Comparison of ENCODE assay signal across 8 cellular contexts in genomic region chr14:74038015-74038859, GRCh38. TPM values are rescaled to one million over a fixed set of nuclear protein-coding genes. Genes with fewer than 3 reads are reported as not detected.
DNase-seq lines count a peak whose midpoint lies in the region; ATAC-seq and TF ChIP-seq lines count a peak whose summit lies in the region.

No MANE protein-coding gene starts in this region.

- H3K9me3 Mint-ChIP-seq in Calu3 (ENCODE audit: low read depth, unreplicated experiment) (no peaks in the 10 kb centered on the region), MCF 10A (ENCODE audit: unreplicated experiment) (no peaks in the 10 kb centered on the region)

- WGBS in liver = 63% methylated on average over 3 of the region's 3 CpGs

- H3K27me3 Mint-ChIP-seq in Calu3 (ENCODE audit: unreplicated experiment) (no peaks in the 10 kb centered on the region), MCF 10A (ENCODE audit: insufficient read depth, unreplicated experiment) (no peaks in the 10 kb centered on the region)

- H3K27ac ChIP-seq in HEK293 (ENCODE audit: extremely low read depth, low read depth, low read length) (no peak overlapping the region), liver (ENCODE audit: low read depth in 1 of 2, low read length in 2 of 2) (no peak overlapping the region)

- no peak overlapping the region for H3K27ac Mint-ChIP-seq in Calu3 (ENCODE audit: unreplicated experiment)
- H3K27ac Mint-ChIP-seq in MCF 10A (ENCODE audit: low read depth, unreplicated experiment) = no peak overlapping the region

- BruUV-seq in Calu3 (replicated peaks; lab: Mats Ljungman, UMichigan) (no TSS peak), MCF 10A (replicated peaks; lab: Mats Ljungman, UMichigan) (no TSS peak)

- TF ChIP-seq RAD21 in liver (IDR thresholded peaks at IDR 0.05) = peak; percentile 87 to 88

- H3K4me1 Mint-ChIP-seq in Calu3 (ENCODE audit: low read depth, unreplicated experiment) (no peaks in the 10 kb centered on the region), MCF 10A (ENCODE audit: insufficient read depth, unreplicated experiment) (no peaks in the 10 kb centered on the region)

- no peak overlapping the region for H3K4me3 Mint-ChIP-seq in Calu3 (ENCODE audit: low read depth, unreplicated experiment)
- no peak overlapping the region for H3K4me3 Mint-ChIP-seq in MCF 10A (ENCODE audit: unreplicated experiment)

- H3K9ac ChIP-seq in liver (ENCODE audit: low read depth in 1 of 2, low read length in 2 of 2) = no peak overlapping the region

- H3K4me3 ChIP-seq in HEK293 (ENCODE audit: low read depth, low read length) = no peak overlapping the region
- H3K4me3 ChIP-seq in liver (ENCODE audit: low read depth in 1 of 3, low read length in 3 of 3) = no peak overlapping the region

- no peaks in the 10 kb centered on the region for H3K36me3 Mint-ChIP-seq in Calu3 (ENCODE audit: insufficient read depth, unreplicated experiment)
- H3K36me3 Mint-ChIP-seq in MCF 10A (ENCODE audit: insufficient read depth, unreplicated experiment) = no peaks in the 10 kb centered on the region

- CTCF ChIA-PET in Calu3 (lab: Charles Lee) = interaction anchor here (0.6 kb wide), 1 partner anchor 346 kb away, joined by 3 read pairs; no protein-coding TSS in a partner anchor
- CTCF ChIA-PET in HEK293 (lab: Yijun Ruan, JAX) = interaction anchor here (0.6 to 1.5 kb wide), 5 partner anchors 11 to 213 kb away, joined by 3 to 5 read pairs (median 4); no protein-coding TSS in a partner anchor
- CTCF ChIA-PET in MCF 10A (lab: Yijun Ruan, JAX) = interaction anchor here (0.8 to 1.1 kb wide), 5 partner anchors 10 to 325 kb away, joined by 3 to 5 read pairs (median 3); no protein-coding TSS in a partner anchor

- TF ChIP-seq CTCF in Calu3 (IDR thresholded peaks at IDR 0.05; ENCODE audit: unreplicated experiment) = peak; percentile 40
- TF ChIP-seq CTCF in HEK293 (tag by site-specific recombination; IDR thresholded peaks at IDR 0.05) = no peak
- TF ChIP-seq CTCF in MCF 10A (IDR thresholded peaks at IDR 0.05; ENCODE audit: unreplicated experiment) = peak; percentile 76
- peak; percentile 61 for TF ChIP-seq CTCF in liver (IDR thresholded peaks at IDR 0.05; ENCODE audit: low read depth, low read length, missing input control)

- ATAC-seq in GM19328 (IDR thresholded peaks at IDR 0.05; ENCODE audit: unreplicated experiment) = no peak

- H3K36me3 ChIP-seq in HEK293 (ENCODE audit: control insufficient read depth in 2 of 2, insufficient read depth in 1 of 2, low read length in 2 of 2) = no peaks in the 10 kb centered on the region
- H3K36me3 ChIP-seq in liver (ENCODE audit: control insufficient read depth in 4 of 4, insufficient read depth in 3 of 4, low read depth in 1 of 4, low read length in 3 of 4) = no peaks in the 10 kb centered on the region

- H3K4me1 ChIP-seq in HEK293 (ENCODE audit: control insufficient read depth, insufficient read depth, low read length) (no peaks in the 10 kb centered on the region), liver (ENCODE audit: control insufficient read depth in 4 of 4, insufficient read depth in 4 of 4, low read length in 3 of 4) (no peaks in the 10 kb centered on the region)

- DNase-seq in Calu3 = peak; percentile 21
- DNase-seq in NCI-H82 (lab: John Stamatoyannopoulos, UW) = peak; percentile 61
- peak; percentile 65 for DNase-seq in MCF 10A (ENCODE audit: unreplicated experiment)
- no peak for DNase-seq in stimulated activated CD4-positive, alpha-beta T cell treated with anti-CD3 and anti-CD28 coated beads, Interleukin-2, amount 100 ng/mL, for 48 hours
- DNase-seq in activated CD4-positive, alpha-beta T cell treated with anti-CD3 and anti-CD28 coated beads, Interleukin-2, amount 50 U/mL, for 1 hour = no peak

- H3K9me3 ChIP-seq in HEK293 (ENCODE audit: control insufficient read depth, insufficient read depth, low read depth, low read length) = no peaks in the 10 kb centered on the region
- no peaks in the 10 kb centered on the region for H3K9me3 ChIP-seq in liver (ENCODE audit: control insufficient read depth in 4 of 4, low read length in 3 of 4)

- no peaks in the 10 kb centered on the region for H3K27me3 ChIP-seq in liver (ENCODE audit: control insufficient read depth in 4 of 4, insufficient read depth in 4 of 4, low read length in 3 of 4)

- POLR2A ChIA-PET in HEK293 (lab: Yijun Ruan, JAX) = no interaction called here
- POLR2A ChIA-PET in MCF 10A (lab: Yijun Ruan, JAX) = no interaction called here

- intact Hi-C loops in Calu3 (cut with micrococcal nuclease; ENCODE audit: unreplicated experiment) = loop anchor here (10.0 kb wide), 1 partner anchor 153 kb away; the partner anchor contains the start of gene ZNF410
- intact Hi-C loops in MCF 10A (cut with micrococcal nuclease) = loop anchor here (2.0 to 5.0 kb wide), 3 partner anchors 86 to 531 kb away; partner anchors contain the start of genes COQ6 and FAM161B

TF ChIP-seq in HEK293, 187 proteins besides CTCF, POLR2A, EP300 and RAD21:
- TF ChIP-seq ZNF391 (tag by site-specific recombination; IDR thresholded peaks at IDR 0.05; ENCODE audit: borderline replicate concordance, low read depth) (no peak), ZNF654 (tag by site-specific recombination; IDR thresholded peaks at IDR 0.05; ENCODE audit: low read depth) (peak; percentile 74)

TF ChIP-seq in liver, 16 proteins besides CTCF, POLR2A, EP300 and RAD21:
- TF ChIP-seq JUND (IDR thresholded peaks at IDR 0.05) (no peak), REST (IDR thresholded peaks at IDR 0.05) (no peak), YY1 (IDR thresholded peaks at IDR 0.05) (no peak), GABPA (IDR thresholded peaks at IDR 0.05 in 1 of 2, conservative IDR thresholded peaks at IDR 0.05 in 1 of 2) (no peak), FOXA2 (IDR thresholded peaks at IDR 0.05) (no peak), FOXA1 (IDR thresholded peaks at IDR 0.05) (no peak), RXRA (IDR thresholded peaks at IDR 0.05) (no peak)

RNA-seq across cellular contexts. Expression of gene BBOF1, which starts 19.1 kb away (rescaled TPM):
- total RNA-seq in Calu3 (2022) (1.3 and 1.8 TPM in 2 replicates), MCF 10A (2022) (2.0 and 4.2 TPM in 2 replicates), liver (1 to 10 TPM; 2.4 to 2.8 TPM)
- 1 to 10 TPM; 1.0 to 1.8 TPM for polyA plus RNA-seq in liver

RNA-seq across cellular contexts. Expression of gene ENTPD5, which starts 19.1 kb away (rescaled TPM):
- 10.0 and 10.5 TPM in 2 replicates for total RNA-seq in Calu3 (2022)
- 13.9 and 15.8 TPM in 2 replicates for total RNA-seq in MCF 10A (2022)
- total RNA-seq in liver = 100 to 1,000 TPM in 1 of 2 donors, 10 to 100 TPM in 1; 38.1 to 276 TPM
- 10 to 100 TPM; 53.4 to 99.5 TPM for polyA plus RNA-seq in liver

RNA-seq across cellular contexts. Expression of gene ALDH6A1, which starts 46.0 kb away (rescaled TPM):
- 17.2 and 19.6 TPM in 2 replicates for total RNA-seq in Calu3 (2022)
- total RNA-seq in MCF 10A (2022) = 22.4 and 28.9 TPM in 2 replicates
- 100 to 1,000 TPM; 157 to 183 TPM for total RNA-seq in liver
- polyA plus RNA-seq in liver = 100 to 1,000 TPM; 114 to 153 TPM

RNA-seq across cellular contexts. Expression of gene LIN52, which starts 46.5 kb away (rescaled TPM):
- total RNA-seq in Calu3 (2022) (9.1 and 11.2 TPM in 2 replicates), MCF 10A (2022) (8.7 and 9.5 TPM in 2 replicates), liver (1 to 10 TPM; 6.8 to 9.9 TPM)
- 1 to 10 TPM; 3.8 TPM for polyA plus RNA-seq in liver

Comparison
In these comparisons a context has a peak if more than half of its experiments do, and no peak if none do; other contexts are left out.
1. DNase-seq: peak in Calu3 (single experiment), NCI-H82 (single experiment) and MCF 10A (single experiment); none in stimulated activated CD4-positive, alpha-beta T cell treated with anti-CD3 and anti-CD28 coated beads, Interleukin-2, amount 100 ng/mL, for 48 hours (0 of 2) and activated CD4-positive, alpha-beta T cell treated with anti-CD3 and anti-CD28 coated beads, Interleukin-2, amount 50 U/mL, for 1 hour (single experiment).